In genomic region chr13:84885868-84886267, GRCh38 we compare ENCODE assay signal across 8 cellular contexts.
"Had no signal": no experiment of that assay in that cellular context is flagged by ENCODE, and none has a peak within 500 bp of the region (broad histone marks: within the 10 kb centered on the region; RNA-seq: fewer than 3 reads in every experiment).

No MANE protein-coding gene starts in this region.

- ATAC-seq: GM12878 had no signal

- H3K4me3 ChIP-seq: GM12878 had no signal

- DNase-seq: GDM1, GF-D8 had no signal

- FAIRE-seq: G401.6, GM12878, GM12891, GM12892, GM18507, GM19239 had no signal
